In genomic region chr20:49983848-49984408, GRCh38 we compare ENCODE assay signal across 8 cellular contexts. TPM values are rescaled to one million over a fixed set of nuclear protein-coding genes. Genes with fewer than 3 reads are reported as not detected.
DNase-seq lines count a peak whose midpoint lies in the region; ATAC-seq and TF ChIP-seq lines count a peak whose summit lies in the region.

No MANE protein-coding gene starts in this region.

- TF ChIP-seq CTCF in Calu3 (IDR thresholded peaks at IDR 0.05; ENCODE audit: unreplicated experiment), result no peak
- TF ChIP-seq CTCF in heart right ventricle (IDR thresholded peaks at IDR 0.05), result no peak
- TF ChIP-seq CTCF in sigmoid colon (IDR thresholded peaks at IDR 0.05), result no peak

- H3K27ac Mint-ChIP-seq in Calu3 (ENCODE audit: unreplicated experiment), result no peak overlapping the region
- H3K27ac Mint-ChIP-seq in activated CD8-positive, alpha-beta T cell treated with anti-CD3 and anti-CD28 coated beads, Interleukin-2, amount 10 ng/mL, durations not matched to agents 7 days and 5 days, result no peak overlapping the region

- H3K36me3 ChIP-seq in heart right ventricle, result peaks cover 0 to 46% (median 0%) of the 10 kb centered on the region in 9 donors
- no peaks in the 10 kb centered on the region for H3K36me3 ChIP-seq in sigmoid colon

- peaks cover 28% of the 10 kb centered on the region for H3K4me1 Mint-ChIP-seq in Calu3 (ENCODE audit: low read depth, unreplicated experiment)
- peaks cover 27% of the 10 kb centered on the region for H3K4me1 Mint-ChIP-seq in activated CD8-positive, alpha-beta T cell treated with anti-CD3 and anti-CD28 coated beads, Interleukin-2, amount 10 ng/mL, durations not matched to agents 7 days and 5 days (ENCODE audit: low read depth)

- H3K27ac ChIP-seq in heart right ventricle (peak overlapping the region in 7 of 10 donors; percentile 67 to 88 (median 81)), sigmoid colon (peak overlapping the region; percentile 66 to 83 (median 74))

- 60 to 75% methylated on average over 18 of the region's 18 CpGs for WGBS in heart right ventricle, 2 donors
- 76 to 84% methylated on average over 18 of the region's 18 CpGs for WGBS in sigmoid colon, 2 donors

- H3K4me3 ChIP-seq in heart right ventricle (peak overlapping the region; percentile 3 to 75 (median 63)), sigmoid colon (peak overlapping the region; percentile 5 to 56 (median 50))

- CTCF ChIA-PET in Calu3 (lab: Charles Lee), result interaction anchor here (0.5 to 1.2 kb wide), 2 partner anchors 33 to 88 kb away, joined by 4 to 5 read pairs; no protein-coding TSS in a partner anchor
- CTCF ChIA-PET in activated CD8-positive, alpha-beta T cell treated with anti-CD3 and anti-CD28 coated beads, Interleukin-2, amount 10 ng/mL, durations not matched to agents 7 days and 5 days (lab: Charles Lee), result interaction anchor here (1.8 to 13.9 kb wide), 2 partner anchors 88 to 102 kb away, joined by 6 to 408 read pairs; no protein-coding TSS in a partner anchor

- no TSS peak for BruUV-seq in Calu3 (replicated peaks; lab: Mats Ljungman, UMichigan)

- TF ChIP-seq EP300 in sigmoid colon (IDR thresholded peaks at IDR 0.05), result no peak

- peaks cover 21 to 77% (median 66%) of the 10 kb centered on the region in 9 donors for H3K4me1 ChIP-seq in heart right ventricle
- H3K4me1 ChIP-seq in sigmoid colon, result peaks cover under 1 to 71% (median 66%) of the 10 kb centered on the region in 4 donors

- no peak for TF ChIP-seq POLR2A in sigmoid colon (IDR thresholded peaks at IDR 0.05)

- H3K9me3 Mint-ChIP-seq in Calu3 (ENCODE audit: low read depth, unreplicated experiment), result no peaks in the 10 kb centered on the region
- no peaks in the 10 kb centered on the region for H3K9me3 Mint-ChIP-seq in activated CD8-positive, alpha-beta T cell treated with anti-CD3 and anti-CD28 coated beads, Interleukin-2, amount 10 ng/mL, durations not matched to agents 7 days and 5 days (ENCODE audit: insufficient read depth)

- peaks cover 24% of the 10 kb centered on the region for H3K36me3 Mint-ChIP-seq in Calu3 (ENCODE audit: insufficient read depth, unreplicated experiment)
- no peaks in the 10 kb centered on the region for H3K36me3 Mint-ChIP-seq in activated CD8-positive, alpha-beta T cell treated with anti-CD3 and anti-CD28 coated beads, Interleukin-2, amount 10 ng/mL, durations not matched to agents 7 days and 5 days (ENCODE audit: low read depth)

- H3K27me3 ChIP-seq in heart right ventricle (peaks cover 0 to 10% (median 0%) of the 10 kb centered on the region in 7 donors), sigmoid colon (no peaks in the 10 kb centered on the region)

- no peak for DNase-seq in Calu3
- no peak for DNase-seq in activated CD8-positive, alpha-beta T cell treated with anti-CD3 and anti-CD28 coated beads, Interleukin-2, amount 10 ng/mL, durations not matched to agents 7 days and 5 days
- DNase-seq in heart right ventricle, result peak in 1 of 2 donors; percentile 38
- DNase-seq in sigmoid colon, result peak; percentile 81
- no peak for DNase-seq in DMS153 (lab: John Stamatoyannopoulos, UW)
- DNase-seq in NOMO-1 (lab: John Stamatoyannopoulos, UW; ENCODE audit: unreplicated experiment in 2 of 2), result no peak
- DNase-seq in SW480 (ENCODE audit: low spot score), result no peak
- no peak for DNase-seq in activated effector memory CD4-positive, alpha-beta T cell treated with anti-CD3 and anti-CD28 coated beads, Interleukin-2, amount 50 U/mL, for 16 hours

- H3K4me3 Mint-ChIP-seq in Calu3 (ENCODE audit: low read depth, unreplicated experiment), result peak overlapping the region; percentile 63
- peak overlapping the region; percentile 60 for H3K4me3 Mint-ChIP-seq in activated CD8-positive, alpha-beta T cell treated with anti-CD3 and anti-CD28 coated beads, Interleukin-2, amount 10 ng/mL, durations not matched to agents 7 days and 5 days

- peaks cover 29% of the 10 kb centered on the region for H3K27me3 Mint-ChIP-seq in Calu3 (ENCODE audit: unreplicated experiment)
- H3K27me3 Mint-ChIP-seq in activated CD8-positive, alpha-beta T cell treated with anti-CD3 and anti-CD28 coated beads, Interleukin-2, amount 10 ng/mL, durations not matched to agents 7 days and 5 days (ENCODE audit: low read depth), result peaks cover 20% of the 10 kb centered on the region

- no peak for ATAC-seq in activated CD8-positive, alpha-beta T cell treated with anti-CD3 and anti-CD28 coated beads, Interleukin-2, amount 10 ng/mL, durations not matched to agents 7 days and 5 days
- ATAC-seq in heart right ventricle, result no peak

- intact Hi-C loops in Calu3 (cut with micrococcal nuclease; ENCODE audit: unreplicated experiment), result no loop called here
- intact Hi-C loops in heart right ventricle (cut with DNase I), result loop anchor here in 6 of 10 donors (2.0 to 5.0 kb wide), 3 partner anchors 87 to 188 kb away; no protein-coding TSS in a partner anchor
- intact Hi-C loops in sigmoid colon (cut with DNase I), result loop anchor here (5.0 kb wide), 1 partner anchor 183 kb away; no protein-coding TSS in a partner anchor

- H3K9me3 ChIP-seq in heart right ventricle (no peaks in the 10 kb centered on the region), sigmoid colon (no peaks in the 10 kb centered on the region)

- POLR2A ChIA-PET in activated CD8-positive, alpha-beta T cell treated with anti-CD3 and anti-CD28 coated beads, Interleukin-2, amount 10 ng/mL, durations not matched to agents 7 days and 5 days (lab: Charles Lee), result interaction anchor here (0.5 kb wide), 1 partner anchor 526 kb away, joined by 4 read pairs; the partner anchor contains the start of gene PTPN1

RNA-seq across cellular contexts. Expression of gene SNAI1, which starts 1.1 kb away (rescaled TPM):
- 0.81 and 0.90 TPM in 2 replicates for total RNA-seq in Calu3 (2022)
- total RNA-seq in activated CD8-positive, alpha-beta T cell treated with anti-CD3 and anti-CD28 coated beads, Interleukin-2, amount 10 ng/mL, durations not matched to agents 7 days and 5 days, result under 1 TPM; 0.37 to 0.47 TPM
- total RNA-seq in heart right ventricle, result 1 to 10 TPM in 8 of 10 donors, under 1 TPM in 2; 0.59 to 7.6 (median 2.8) TPM
- 1 to 10 TPM; 1.8 to 3.2 TPM for polyA plus RNA-seq in heart right ventricle
- total RNA-seq in sigmoid colon, result 1 to 10 TPM; 1.1 to 2.6 (median 1.8) TPM
- polyA plus RNA-seq in sigmoid colon, result 1 to 10 TPM in 1 of 3 donors, under 1 TPM in 2; 0.60 to 2.9 (median 0.69) TPM

RNA-seq across cellular contexts. Expression of gene RNF114, which starts 47.7 kb away (rescaled TPM):
- total RNA-seq in Calu3 (2022), result 72.3 and 93.9 TPM in 2 replicates
- total RNA-seq in activated CD8-positive, alpha-beta T cell treated with anti-CD3 and anti-CD28 coated beads, Interleukin-2, amount 10 ng/mL, durations not matched to agents 7 days and 5 days, result 10 to 100 TPM; 50.1 to 54.8 TPM
- total RNA-seq in heart right ventricle, result 10 to 100 TPM; 41.5 to 60.3 (median 52.1) TPM
- polyA plus RNA-seq in heart right ventricle, result 10 to 100 TPM; 45.0 to 49.5 TPM
- 100 to 1,000 TPM; 121 to 151 (median 136) TPM for total RNA-seq in sigmoid colon
- 10 to 100 TPM; 59.5 to 61.7 (median 61.0) TPM for polyA plus RNA-seq in sigmoid colon
